ENCODE assay signal across 6 cellular contexts in the genomic region with DNA sequence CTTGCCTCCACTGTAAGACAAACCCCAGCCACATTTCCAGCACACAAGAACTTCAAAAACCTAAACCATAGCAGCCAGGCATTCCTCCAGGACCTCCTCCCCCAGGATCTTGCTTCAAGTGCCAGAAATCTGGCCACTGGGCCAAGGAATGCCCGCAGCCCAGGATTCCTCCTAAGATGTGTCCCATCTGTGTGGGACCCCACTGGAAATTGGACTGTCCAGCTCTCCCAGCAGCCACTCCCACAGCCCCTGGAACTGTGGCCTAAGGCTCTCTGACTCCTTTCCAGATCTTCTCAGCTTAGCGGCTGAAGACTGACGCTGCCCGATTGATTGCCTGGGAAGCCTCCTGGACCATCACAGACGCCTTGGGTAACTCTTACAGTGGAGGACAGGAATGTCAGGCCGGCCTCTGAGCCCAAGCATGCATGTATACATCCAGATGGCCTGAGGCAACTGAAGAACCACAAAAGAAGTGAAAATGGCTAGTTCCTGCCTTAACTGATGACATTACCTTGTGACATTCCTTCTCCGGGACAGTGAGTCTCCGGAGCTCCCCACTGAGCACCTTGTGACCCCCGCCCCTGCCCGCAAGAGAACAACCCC. TPM values are rescaled to one million over a fixed set of nuclear protein-coding genes. Genes with fewer than 3 reads are reported as not detected.
"Had no signal": no experiment of that assay in that cellular context is flagged by ENCODE, and none has a peak within 500 bp of the region (broad histone marks: within the 10 kb centered on the region; RNA-seq: fewer than 3 reads in every experiment).

No MANE protein-coding gene starts in this region.

RNA-seq across cellular contexts. Expression of a gene that starts 24.7 kb away (rescaled TPM):
- total RNA-seq: HT-29, NCI-H460, PC-9, Peyer's patch, Right ventricle myocardium superior, SJSA1 had no signal
